Comparison of ENCODE assay signal across 11 cellular contexts in genomic region chr1:169768161-169768560, GRCh38. TPM values are rescaled to one million over a fixed set of nuclear protein-coding genes. Genes with fewer than 3 reads are reported as not detected.
"Had no signal": no experiment of that assay in that cellular context is flagged by ENCODE, and none has a peak within 500 bp of the region (broad histone marks: within the 10 kb centered on the region; RNA-seq: fewer than 3 reads in every experiment).

No MANE protein-coding gene starts in this region.

- H3K27ac Mint-ChIP-seq: HFFc6 had no signal

- ATAC-seq: HCT116, K562 had no signal

- H2AFZ ChIP-seq: GM23248 had no signal

- H3K27ac ChIP-seq: GM23248, HL-60 had no signal

- H3K36me3 ChIP-seq: HAP-1 had no signal

- H3K4me1 ChIP-seq: HAP-1 had no signal

- DNase-seq: GM23248, GOT3, H7, HFFc6, IMR-90 had no signal

- H3K4me3 ChIP-seq: GM23248, HAP-1, K562 had no signal

- H3K9ac ChIP-seq: GM23248 had no signal

- H3K9me3 Mint-ChIP-seq: HFFc6 had no signal

- FAIRE-seq: K562 had no signal

- H3K4me3 Mint-ChIP-seq: HFFc6 had no signal

- H3K9me3 ChIP-seq: HAP-1 had no signal

RNA-seq across cellular contexts. Expression of gene SELE, which starts 34.3 kb away (rescaled TPM):
- total RNA-seq: GM23248, H4, H7, HFFc6, HT1080, IMR-90, K562 had no signal
- polyA plus RNA-seq: GM23248, IMR-90 had no signal

RNA-seq across cellular contexts. Expression of gene SELL, which starts 56.7 kb away (rescaled TPM):
- total RNA-seq: GM23248, H7, HT1080, IMR-90 had no signal
- polyA plus RNA-seq: GM23248, IMR-90, K562 had no signal
